In the genomic region with DNA sequence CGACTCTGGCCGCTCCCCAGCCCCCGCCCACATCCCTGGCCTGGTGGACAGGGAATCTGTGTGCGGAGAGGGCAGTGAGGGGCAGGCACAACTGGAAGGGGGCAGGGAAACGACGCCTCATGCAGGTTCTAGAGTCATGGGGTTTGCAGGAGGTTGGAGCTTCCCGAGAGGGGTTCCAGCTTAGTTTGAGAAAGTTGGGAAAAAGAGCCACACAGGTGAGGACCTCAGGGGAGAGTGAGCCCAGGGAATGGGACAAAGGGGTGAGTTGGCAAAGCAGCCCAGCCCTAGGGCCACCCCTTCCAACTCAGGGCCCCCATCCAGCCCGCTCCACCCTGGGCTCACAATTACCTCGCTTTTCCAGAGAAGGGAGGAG, we compare ENCODE assay signal across 8 cellular contexts. TPM values are rescaled to one million over a fixed set of nuclear protein-coding genes. Genes with fewer than 3 reads are reported as not detected.
DNase-seq lines count a peak whose midpoint lies in the region; ATAC-seq, FAIRE-seq and TF ChIP-seq lines count a peak whose summit lies in the region.

No MANE protein-coding gene starts in this region.

- peaks cover 23 to 52% of the 10 kb centered on the region in 2 donors for H3K27me3 Mint-ChIP-seq in effector memory CD8-positive, alpha-beta T cell
- H3K27me3 Mint-ChIP-seq in activated CD8-positive, alpha-beta memory T cell treated with anti-CD3 and anti-CD28 coated beads, Interleukin-2, amount 10 ng/mL, durations not matched to agents 7 days and 5 days, result peaks cover 57% of the 10 kb centered on the region

- intact Hi-C loops in upper lobe of right lung (cut with DNase I), result no loop called here

- H3K14ac ChIP-seq in mesenchymal stem cell (ENCODE audit: low read length in 2 of 2), result peak overlapping the region in 1 of 2 experiments; percentile 9

- ATAC-seq in effector memory CD8-positive, alpha-beta T cell (replicated peaks), result no peak
- no peak for ATAC-seq in upper lobe of right lung
- no peak for ATAC-seq in activated CD8-positive, alpha-beta memory T cell treated with anti-CD3 and anti-CD28 coated beads, Interleukin-2, amount 10 ng/mL, durations not matched to agents 7 days and 5 days

- H3K27ac ChIP-seq in mesenchymal stem cell (ENCODE audit: low read length, poor library complexity, severe bottlenecking), result peak overlapping the region; percentile 85
- peak overlapping the region; percentile 84 for H3K27ac ChIP-seq in upper lobe of right lung

- FAIRE-seq in GM19239 (lab: Jason Lieb, UNC), result no peak

- peak overlapping the region; percentile 96 for H2BK120ac ChIP-seq in mesenchymal stem cell (ENCODE audit: low read depth, low read length)

- H2BK15ac ChIP-seq in mesenchymal stem cell (ENCODE audit: low read depth, poor library complexity, severe bottlenecking), result peak overlapping the region; percentile 5

- peaks cover 8 to 10% of the 10 kb centered on the region in 2 donors for H3K4me1 Mint-ChIP-seq in effector memory CD8-positive, alpha-beta T cell (ENCODE audit: low read depth in 2 of 2)
- peaks cover 10% of the 10 kb centered on the region for H3K4me1 Mint-ChIP-seq in activated CD8-positive, alpha-beta memory T cell treated with anti-CD3 and anti-CD28 coated beads, Interleukin-2, amount 10 ng/mL, durations not matched to agents 7 days and 5 days

- H3K4me3 Mint-ChIP-seq in effector memory CD8-positive, alpha-beta T cell, result peak overlapping the region; percentile 52 to 61
- no peak overlapping the region for H3K4me3 Mint-ChIP-seq in activated CD8-positive, alpha-beta memory T cell treated with anti-CD3 and anti-CD28 coated beads, Interleukin-2, amount 10 ng/mL, durations not matched to agents 7 days and 5 days

- H2AFZ ChIP-seq in mesenchymal stem cell (ENCODE audit: low read depth, low read length), result no peak overlapping the region

- no peak for TF ChIP-seq CTCF in upper lobe of right lung (IDR thresholded peaks at IDR 0.05)

- H3K27me3 ChIP-seq in mesenchymal stem cell (ENCODE audit: control insufficient read depth in 1 of 2, insufficient read depth in 1 of 2, low read length in 2 of 2), result peaks cover 0 to 12% of the 10 kb centered on the region in 2 experiments
- H3K27me3 ChIP-seq in upper lobe of right lung, result peaks cover 13% of the 10 kb centered on the region

- H3K9ac ChIP-seq in mesenchymal stem cell (ENCODE audit: low read length), result peak overlapping the region; percentile 88

- H3K9me3 Mint-ChIP-seq in effector memory CD8-positive, alpha-beta T cell, result no peaks in the 10 kb centered on the region
- no peaks in the 10 kb centered on the region for H3K9me3 Mint-ChIP-seq in activated CD8-positive, alpha-beta memory T cell treated with anti-CD3 and anti-CD28 coated beads, Interleukin-2, amount 10 ng/mL, durations not matched to agents 7 days and 5 days (ENCODE audit: low read depth)

- H4K8ac ChIP-seq in mesenchymal stem cell (ENCODE audit: low read length), result peak overlapping the region; percentile 41

- H3K79me1 ChIP-seq in mesenchymal stem cell (replicated peaks; ENCODE audit: low read length, poor library complexity, severe bottlenecking), result peaks cover 30% of the 10 kb centered on the region

- H3K4ac ChIP-seq in mesenchymal stem cell (ENCODE audit: low read depth in 1 of 2, low read length in 2 of 2), result peak overlapping the region; percentile 62 to 90

- H4K91ac ChIP-seq in mesenchymal stem cell (ENCODE audit: low read length), result peak overlapping the region; percentile 95

- no peak overlapping the region for H3K23ac ChIP-seq in mesenchymal stem cell (ENCODE audit: low read length in 2 of 2)

- DNase-seq in Ammon's horn (ENCODE audit: low spot score), result peak; percentile 95
- peak; percentile 34 for DNase-seq in M059J (ENCODE audit: low read depth)
- no peak for DNase-seq in effector memory CD8-positive, alpha-beta T cell
- DNase-seq in mesenchymal stem cell, result peak; percentile 73
- DNase-seq in upper lobe of right lung, result no peak
- no peak for DNase-seq in GM19239 (ENCODE audit: insufficient read length, low spot score)
- DNase-seq in activated CD8-positive, alpha-beta memory T cell treated with anti-CD3 and anti-CD28 coated beads, Interleukin-2, amount 10 ng/mL, durations not matched to agents 7 days and 5 days, result no peak
- DNase-seq in activated CD4-positive, alpha-beta T cell treated with anti-CD3 and anti-CD28 coated beads for 1 hour, result no peak

- H3K4me3 ChIP-seq in mesenchymal stem cell (ENCODE audit: insufficient read depth in 1 of 2, low read depth in 1 of 2, low read length in 2 of 2) (peak overlapping the region; percentile 55 to 84), upper lobe of right lung (peak overlapping the region; percentile 62)

- H3K4me1 ChIP-seq in mesenchymal stem cell (ENCODE audit: control insufficient read depth, insufficient read depth, low read depth, low read length), result peaks cover 33% of the 10 kb centered on the region
- H3K4me1 ChIP-seq in upper lobe of right lung, result peaks cover 26% of the 10 kb centered on the region

- peak overlapping the region; percentile 78 to 95 for H3K18ac ChIP-seq in mesenchymal stem cell (ENCODE audit: low read depth in 1 of 2, low read length in 2 of 2)

- peak overlapping the region; percentile 82 for H3K4me2 ChIP-seq in mesenchymal stem cell (ENCODE audit: low read length, poor library complexity, severe bottlenecking)

- H3K9me3 ChIP-seq in mesenchymal stem cell (ENCODE audit: control insufficient read depth, low read length) (no peaks in the 10 kb centered on the region), upper lobe of right lung (no peaks in the 10 kb centered on the region)

- H2BK5ac ChIP-seq in mesenchymal stem cell (ENCODE audit: low read depth, low read length, poor library complexity, severe bottlenecking), result peak overlapping the region; percentile 19

- no peak overlapping the region for H2BK12ac ChIP-seq in mesenchymal stem cell (ENCODE audit: low read length in 2 of 2)

- peak overlapping the region; percentile 3 for H2AK5ac ChIP-seq in mesenchymal stem cell (ENCODE audit: low read length, severe bottlenecking)

- H3K36me3 Mint-ChIP-seq in effector memory CD8-positive, alpha-beta T cell (ENCODE audit: insufficient read depth), result peaks cover under 1% of the 10 kb centered on the region
- H3K36me3 Mint-ChIP-seq in activated CD8-positive, alpha-beta memory T cell treated with anti-CD3 and anti-CD28 coated beads, Interleukin-2, amount 10 ng/mL, durations not matched to agents 7 days and 5 days, result no peaks in the 10 kb centered on the region

- H3K36me3 ChIP-seq in mesenchymal stem cell (ENCODE audit: control insufficient read depth in 1 of 2, insufficient read depth in 2 of 2, low read depth in 1 of 2, low read length in 2 of 2) (peaks cover 5 to 11% of the 10 kb centered on the region in 2 experiments), upper lobe of right lung (no peaks in the 10 kb centered on the region)

- under 1% methylated on average over 8 of the region's 9 CpGs for WGBS in mesenchymal stem cell

- CTCF ChIA-PET in activated CD8-positive, alpha-beta memory T cell treated with anti-CD3 and anti-CD28 coated beads, Interleukin-2, amount 10 ng/mL, durations not matched to agents 7 days and 5 days (lab: Charles Lee), result interaction anchor here (0.9 to 1.1 kb wide), 3 partner anchors 15 to 146 kb away, joined by 3 to 4 read pairs (median 3); partner anchors contain the start of gene INO80B

- no peak overlapping the region for H3K27ac Mint-ChIP-seq in effector memory CD8-positive, alpha-beta T cell
- H3K27ac Mint-ChIP-seq in activated CD8-positive, alpha-beta memory T cell treated with anti-CD3 and anti-CD28 coated beads, Interleukin-2, amount 10 ng/mL, durations not matched to agents 7 days and 5 days, result no peak overlapping the region

RNA-seq across cellular contexts. Expression of gene RTKN, which starts 1.7 kb away (rescaled TPM):
- total RNA-seq in M059J (2014; rRNA removed; shearing (Covaris generic)), result 10.5 and 12.1 TPM in 2 replicates
- 8.7 TPM for polyA plus RNA-seq in mesenchymal stem cell (2013, experiment 1 of 2)
- polyA plus RNA-seq in mesenchymal stem cell (2013, experiment 2 of 2), result 8.2 TPM
- 32.3 TPM for total RNA-seq in upper lobe of right lung
- total RNA-seq in activated CD8-positive, alpha-beta memory T cell treated with anti-CD3 and anti-CD28 coated beads, Interleukin-2, amount 10 ng/mL, durations not matched to agents 7 days and 5 days, result 1 to 10 TPM in 1 of 2 experiments, under 1 TPM in 1; 0.50 to 1.9 TPM

RNA-seq across cellular contexts. Expression of gene INO80B, which starts 14.9 kb away (rescaled TPM):
- 7.8 and 27.8 TPM in 2 replicates for total RNA-seq in M059J (2014; rRNA removed; shearing (Covaris generic))
- 18.1 TPM for polyA plus RNA-seq in mesenchymal stem cell (2013, experiment 1 of 2)
- polyA plus RNA-seq in mesenchymal stem cell (2013, experiment 2 of 2), result 17.7 TPM
- total RNA-seq in upper lobe of right lung, result 30.2 TPM
- total RNA-seq in activated CD8-positive, alpha-beta memory T cell treated with anti-CD3 and anti-CD28 coated beads, Interleukin-2, amount 10 ng/mL, durations not matched to agents 7 days and 5 days, result 10 to 100 TPM; 31.1 to 39.5 TPM

RNA-seq across cellular contexts. Expression of gene WBP1, which starts 18.2 kb away (rescaled TPM):
- 45.2 and 55.7 TPM in 2 replicates for total RNA-seq in M059J (2014; rRNA removed; shearing (Covaris generic))
- 90.3 TPM for polyA plus RNA-seq in mesenchymal stem cell (2013, experiment 1 of 2)
- 87.0 TPM for polyA plus RNA-seq in mesenchymal stem cell (2013, experiment 2 of 2)
- total RNA-seq in upper lobe of right lung, result 57.5 TPM
- 10 to 100 TPM; 40.5 to 46.8 TPM for total RNA-seq in activated CD8-positive, alpha-beta memory T cell treated with anti-CD3 and anti-CD28 coated beads, Interleukin-2, amount 10 ng/mL, durations not matched to agents 7 days and 5 days

RNA-seq across cellular contexts. Expression of gene WDR54, which starts 18.5 kb away (rescaled TPM):
- total RNA-seq in M059J (2014; rRNA removed; shearing (Covaris generic)), result 60.2 and 64.7 TPM in 2 replicates
- 7.0 TPM for polyA plus RNA-seq in mesenchymal stem cell (2013, experiment 1 of 2)
- polyA plus RNA-seq in mesenchymal stem cell (2013, experiment 2 of 2), result 7.3 TPM
- 8.4 TPM for total RNA-seq in upper lobe of right lung
- total RNA-seq in activated CD8-positive, alpha-beta memory T cell treated with anti-CD3 and anti-CD28 coated beads, Interleukin-2, amount 10 ng/mL, durations not matched to agents 7 days and 5 days, result 10 to 100 TPM; 82.7 to 84.0 TPM

RNA-seq across cellular contexts. Expression of gene C2orf81, which starts 18.6 kb away (rescaled TPM):
- 0.57 and 1.6 TPM in 2 replicates for total RNA-seq in M059J (2014; rRNA removed; shearing (Covaris generic))
- polyA plus RNA-seq in mesenchymal stem cell (2013, experiment 1 of 2), result 0.46 TPM
- polyA plus RNA-seq in mesenchymal stem cell (2013, experiment 2 of 2), result 0.29 TPM
- total RNA-seq in upper lobe of right lung, result 2.1 TPM
- 1 to 10 TPM in 1 of 2 experiments, under 1 TPM in 1; 0.93 to 1.8 TPM for total RNA-seq in activated CD8-positive, alpha-beta memory T cell treated with anti-CD3 and anti-CD28 coated beads, Interleukin-2, amount 10 ng/mL, durations not matched to agents 7 days and 5 days

Comparison
In these comparisons a context has a peak if more than half of its experiments do, and no peak if none do; other contexts are left out.
1. DNase-seq: peak in Ammon's horn (single experiment), M059J (single experiment) and mesenchymal stem cell (single experiment); none in effector memory CD8-positive, alpha-beta T cell (0 of 3), upper lobe of right lung (single experiment), GM19239 (single experiment), activated CD8-positive, alpha-beta memory T cell treated with anti-CD3 and anti-CD28 coated beads, Interleukin-2, amount 10 ng/mL, durations not matched to agents 7 days and 5 days (single experiment) and activated CD4-positive, alpha-beta T cell treated with anti-CD3 and anti-CD28 coated beads for 1 hour (single experiment).